In genomic region chr4:87058272-87059073, GRCh38 we compare ENCODE assay signal across 8 cellular contexts.
DNase-seq lines count a peak whose midpoint lies in the region; ATAC-seq and TF ChIP-seq lines count a peak whose summit lies in the region.

No MANE protein-coding gene starts in this region.

- no peaks in the 10 kb centered on the region for H3K27me3 Mint-ChIP-seq in brain

- H3F3A ChIP-seq in PC-3 (ENCODE audit: low read length, unreplicated experiment) = peaks cover 6% of the 10 kb centered on the region

- no peaks in the 10 kb centered on the region for H4K20me1 ChIP-seq in PC-3 (ENCODE audit: low read length)

- H3K27me3 ChIP-seq in PC-3 (ENCODE audit: low read length) = no peaks in the 10 kb centered on the region

- H3K4me3 ChIP-seq in PC-3 (ENCODE audit: low read length) (no peak overlapping the region), mucosa of descending colon (no peak overlapping the region)

- peaks cover 17% of the 10 kb centered on the region for H3K79me2 ChIP-seq in PC-3 (ENCODE audit: low read length)

- no peak overlapping the region for H2AFZ ChIP-seq in PC-3 (ENCODE audit: low read length)

- DNase-seq in H4 (ENCODE audit: low spot score) (peak; percentile 49), PC-3 (peak; percentile 70), mucosa of descending colon (peak in 1 of 3 donors; percentile 47), substantia nigra (lab: John Stamatoyannopoulos, UW) (peak in 34 of 49 donors; percentile 5 to 64 (median 36)), SKM-1 (lab: John Stamatoyannopoulos, UW; ENCODE audit: unreplicated experiment) (no peak), CD1c-positive myeloid dendritic cell (ENCODE audit: extremely low spot score) (no peak)

- H3K4me3 Mint-ChIP-seq in brain = peak overlapping the region in 2 of 5 experiments; percentile 6 to 49

- peak overlapping the region; percentile 54 for H3K4me2 ChIP-seq in PC-3 (ENCODE audit: low read length)

- H3K4me1 ChIP-seq in PC-3 (ENCODE audit: insufficient read depth, low read length) (peaks cover 57% of the 10 kb centered on the region), mucosa of descending colon (ENCODE audit: low read depth) (peaks cover 44% of the 10 kb centered on the region)

- peak overlapping the region; percentile 9 to 80 (median 41) for H3K27ac Mint-ChIP-seq in brain

- H3K36me3 ChIP-seq in PC-3 (ENCODE audit: low read depth, low read length) (no peaks in the 10 kb centered on the region), mucosa of descending colon (ENCODE audit: low read depth) (no peaks in the 10 kb centered on the region)

- BruUV-seq in PC-3 (replicated peaks; lab: Mats Ljungman, UMichigan) = no TSS peak

- peak overlapping the region; percentile 23; the same call in 1 of the 2 replicates for H3K9ac ChIP-seq in PC-3 (ENCODE audit: low read length)

- intact Hi-C loops in PC-3 (cut with micrococcal nuclease) (no loop called here), mucosa of descending colon (cut with DNase I, micrococcal nuclease) (no loop called here)

- peaks cover 8% of the 10 kb centered on the region for H3K36me3 Mint-ChIP-seq in brain

- H3K9me3 ChIP-seq in PC-3 (ENCODE audit: low read length) = no peaks in the 10 kb centered on the region
- H3K9me3 ChIP-seq in mucosa of descending colon = no peaks in the 10 kb centered on the region

- CTCF ChIA-PET in PC-3 (lab: Charles Lee) = no interaction called here

- H3K9me3 Mint-ChIP-seq in brain = no peaks in the 10 kb centered on the region

- ATAC-seq in PC-3 (peak; percentile 26; the same call in 1 of the 2 replicates), mucosa of descending colon (peak; percentile 33), HG03135 (IDR thresholded peaks at IDR 0.05; ENCODE audit: unreplicated experiment) (no peak)

- TF ChIP-seq CTCF in PC-3 (conservative IDR thresholded peaks at IDR 0.05; ENCODE audit: low read depth, low read length) (no peak), brain (conservative IDR thresholded peaks at IDR 0.05) (no peak), mucosa of descending colon (IDR thresholded peaks at IDR 0.05) (no peak)

- POLR2A ChIA-PET in PC-3 (lab: Charles Lee; ENCODE audit: unreplicated experiment) = no interaction called here

- no peaks in the 10 kb centered on the region for H3K9me2 ChIP-seq in PC-3 (replicated peaks; ENCODE audit: low read length)

- H3K4me1 Mint-ChIP-seq in brain = peaks cover 61% of the 10 kb centered on the region

- peak overlapping the region; percentile 85 for H3K27ac ChIP-seq in PC-3 (ENCODE audit: low read length)
- H3K27ac ChIP-seq in substantia nigra (ENCODE audit: low read depth, low read length, poor library complexity, severe bottlenecking) = peak overlapping the region; percentile 8

Comparison
In these comparisons a context has a peak if more than half of its experiments do, and no peak if none do; other contexts are left out.
1. DNase-seq: peak in H4 (single experiment), PC-3 (single experiment) and substantia nigra (34 of 49); none in SKM-1 (single experiment) and CD1c-positive myeloid dendritic cell (single experiment).